20 cellular contexts compared by ENCODE assay signal in the genomic region with DNA sequence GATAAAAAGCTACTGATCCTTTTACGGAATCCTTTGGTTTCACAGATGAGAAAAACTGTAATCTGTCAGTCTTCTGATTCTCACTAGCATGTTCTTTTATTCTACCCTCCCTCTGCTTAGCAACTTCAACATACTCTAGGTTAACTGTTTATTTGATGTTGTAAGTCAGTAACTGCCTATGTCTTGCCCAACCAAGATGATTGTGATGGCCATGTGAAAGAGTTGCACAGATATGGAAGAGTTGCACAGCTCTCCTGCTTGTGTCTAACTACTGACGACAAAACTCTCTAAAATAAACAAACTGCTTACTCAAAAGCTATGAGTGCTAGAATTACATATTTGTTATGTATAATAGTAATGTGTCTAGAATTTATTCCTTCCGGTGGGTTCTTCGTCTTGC.
DNase-seq lines count a peak whose midpoint lies in the region; ATAC-seq, FAIRE-seq and TF ChIP-seq lines count a peak whose summit lies in the region.
"Had no signal": no experiment of that assay in that cellular context is flagged by ENCODE, and none has a peak within 500 bp of the region (broad histone marks: within the 10 kb centered on the region; RNA-seq: fewer than 3 reads in every experiment).

No MANE protein-coding gene starts in this region.

- H3K27ac ChIP-seq in pancreas (no peak overlapping the region), suprapubic skin (no peak overlapping the region), left lung (no peak overlapping the region)
- H3K27ac ChIP-seq: C4-2B had no signal

- peak; percentile 57 for FAIRE-seq in HTR-8/SVneo (lab: Jason Lieb, UNC)
- no peak for FAIRE-seq in pancreas (lab: Jason Lieb, UNC)
- FAIRE-seq: A204.1, D721Med, G401.6, GM12891, GM19239, K562 had no signal

- DNase-seq in HTR-8/SVneo (ENCODE audit: insufficient read length, low spot score) (no peak), MV-4-11 (lab: John Stamatoyannopoulos, UW) (peak; percentile 1), NOMO-1 treated with dmso at 0.1 percent for 144 hours (lab: John Stamatoyannopoulos, UW; ENCODE audit: unreplicated experiment) (peak; percentile 42), pancreas (no peak), iPS-NIHi7 (ENCODE audit: extremely low spot score) (no peak), suprapubic skin (ENCODE audit: low spot score in 2 of 2) (no peak), left lung (no peak)
- DNase-seq: ACHN; Caco-2; CD4-positive, alpha-beta T cell; GOT3; H7; IMR-90 had no signal

- H3K36me3 ChIP-seq in pancreas (no peaks in the 10 kb centered on the region), suprapubic skin (no peaks in the 10 kb centered on the region), left lung (no peaks in the 10 kb centered on the region)

- H3K4me1 ChIP-seq in pancreas (no peaks in the 10 kb centered on the region), suprapubic skin (no peaks in the 10 kb centered on the region), left lung (no peaks in the 10 kb centered on the region)

- no peak for TF ChIP-seq POLR2A in suprapubic skin (IDR thresholded peaks at IDR 0.05)

- H3K9me3 ChIP-seq in pancreas (no peaks in the 10 kb centered on the region), suprapubic skin (no peaks in the 10 kb centered on the region), left lung (no peaks in the 10 kb centered on the region)
- H3K9me3 ChIP-seq: Caco-2 had no signal

- ATAC-seq in pancreas (no peak), left lung (no peak)
- ATAC-seq: K562 had no signal

- TF ChIP-seq EP300 in suprapubic skin (IDR thresholded peaks at IDR 0.05), result no peak

- H3K4me3 ChIP-seq in pancreas (no peak overlapping the region), suprapubic skin (no peak overlapping the region), left lung (no peak overlapping the region)
- H3K4me3 ChIP-seq: K562 had no signal

- H3K27me3 ChIP-seq in pancreas, result no peaks in the 10 kb centered on the region
- no peaks in the 10 kb centered on the region for H3K27me3 ChIP-seq in suprapubic skin
- no peaks in the 10 kb centered on the region for H3K27me3 ChIP-seq in left lung

- 91 to 92% methylated on average over 4 of the region's 4 CpGs for WGBS in pancreas, 2 donors
- WGBS in suprapubic skin, result 83% methylated on average over 4 of the region's 4 CpGs

- intact Hi-C loops in pancreas (cut with DNase I), result no loop called here
- intact Hi-C loops in left lung (cut with DNase I), result no loop called here

- no peak for TF ChIP-seq CTCF in pancreas (IDR thresholded peaks at IDR 0.05)
- TF ChIP-seq CTCF in suprapubic skin (IDR thresholded peaks at IDR 0.05), result no peak
- no peak for TF ChIP-seq CTCF in left lung (IDR thresholded peaks at IDR 0.05)

Comparison
In these comparisons a context has a peak if more than half of its experiments do, and no peak if none do; other contexts are left out.
1. DNase-seq: peak in MV-4-11 (single experiment) and NOMO-1 treated with dmso at 0.1 percent for 144 hours (single experiment); none in HTR-8/SVneo (single experiment), pancreas (0 of 6), iPS-NIHi7 (single experiment), suprapubic skin (0 of 2) and left lung (0 of 2).